Comparison of ENCODE assay signal across 14 cellular contexts in genomic region chr5:7394889-7395431, GRCh38. TPM values are rescaled to one million over a fixed set of nuclear protein-coding genes. Genes with fewer than 3 reads are reported as not detected.
A peak's percentile ranks its signal among the peaks of the same experiment; 100 is the strongest.
DNase-seq lines count a peak whose midpoint lies in the region; ATAC-seq, FAIRE-seq and TF ChIP-seq lines count a peak whose summit lies in the region.
"Had no signal": no experiment of that assay in that cellular context is flagged by ENCODE, and none has a peak within 500 bp of the region (broad histone marks: within the 10 kb centered on the region; RNA-seq: fewer than 3 reads in every experiment).

No MANE protein-coding gene starts in this region.

- no peak overlapping the region; the same call in 1 of the 2 replicates for H3K27ac Mint-ChIP-seq in WTC11
- H3K27ac Mint-ChIP-seq: stimulated activated naive CD8-positive, alpha-beta T cell treated with anti-CD3 and anti-CD28 coated beads, Interleukin-15, Interleukin-2, amounts not matched to agents 100 ng/mL and 50 ng/mL, for 24 hours; T-cell had no signal

- TF ChIP-seq POLR2A in H1 (IDR thresholded peaks at IDR 0.05; ENCODE audit: control extremely low read depth in 1 of 2, low read depth in 2 of 2, low read length in 2 of 2) (no peak), testis (IDR thresholded peaks at IDR 0.05) (no peak)

- H3K18ac ChIP-seq in H1 (ENCODE audit: extremely low read depth, low read length) = peak overlapping the region; percentile 93

- H3K79me2 ChIP-seq in H1 (ENCODE audit: control insufficient read depth in 1 of 2, insufficient read depth in 2 of 2, low read length in 2 of 2) = peaks cover 7 to 46% of the 10 kb centered on the region in 2 experiments

- no peak overlapping the region; the same call in 1 of the 2 replicates for H3K27ac ChIP-seq in H1 (ENCODE audit: low read depth, low read length)
- H3K27ac ChIP-seq in muscle layer of colon (ENCODE audit: low read depth, low read length) = peak overlapping the region; percentile 42
- H3K27ac ChIP-seq in testis = peak overlapping the region; percentile 55 to 56
- H3K27ac ChIP-seq: neutrophil had no signal

- peak; percentile 73 for DNase-seq in WTC11 (ENCODE audit: low spot score)
- peak in 1 of 2 experiments; percentile 82 for DNase-seq in H1 (ENCODE audit: low read depth in 1 of 2, low spot score in 2 of 2)
- DNase-seq in testis = peak; percentile 67
- no peak for DNase-seq in ACHN
- DNase-seq in NCI-H526 treated with DMSO at 0.1 percent for 48 hours (lab: John Stamatoyannopoulos, UW) = no peak
- DNase-seq in RCC 7860 (ENCODE audit: low spot score) = no peak
- DNase-seq: activated CD4-positive, alpha-beta T cell treated with anti-CD3 and anti-CD28 coated beads, Interleukin-2, amount 50 U/mL, for 4 hours; left colon; NCI-H2081 treated with DMSO at 0.1 percent for 48 hours; stimulated activated CD4-positive, alpha-beta T cell treated with anti-CD3 and anti-CD28 coated beads, Interleukin-1b, Interleukin-23, amount 100 ng/mL, for 48 hours; T-cell had no signal

- CTCF ChIA-PET in WTC11 (lab: Charles Lee) (interaction anchor here (0.6 to 2.6 kb wide), 29 partner anchors 9 to 574 kb away, joined by 3 to 22 read pairs (median 4); partner anchors contain the start of genes FASTKD3 and MTRR), H1 (lab: Charles Lee; ENCODE audit: partially characterized antibody) (interaction anchor here (0.6 to 3.5 kb wide), 31 partner anchors 10 to 1750 kb away, joined by 3 to 19 read pairs (median 4); no protein-coding TSS in a partner anchor)

- H3K27me3 ChIP-seq in H1 (replicated peaks in 1 of 4; ENCODE audit: control insufficient read depth in 3 of 4, extremely low read depth in 1 of 4, insufficient read depth in 3 of 4, low read length in 3 of 4) (peaks cover 0 to 4% (median 0%) of the 10 kb centered on the region in 4 experiments; a peak in 1 of 7 replicates), muscle layer of colon (ENCODE audit: control insufficient read depth in 1 of 2, insufficient read depth in 2 of 2, low read length in 2 of 2) (peaks cover 0 to 6% of the 10 kb centered on the region in 2 donors), testis (no peaks in the 10 kb centered on the region)

- H3K14ac ChIP-seq in H1 (ENCODE audit: insufficient read length) = peak overlapping the region; percentile 50

- no peak for TF ChIP-seq CTCF in WTC11 (IDR thresholded peaks at IDR 0.05)
- peak; percentile 49 to 67 (median 55) for TF ChIP-seq CTCF in H1 (IDR thresholded peaks at IDR 0.05; ENCODE audit: control extremely low read depth in 1 of 3, insufficient read depth in 1 of 3, low read depth in 1 of 3, low read length in 3 of 3)
- peak in 1 of 3 experiments; percentile 24 for TF ChIP-seq CTCF in testis (IDR thresholded peaks at IDR 0.05)

- H4K20me1 ChIP-seq in H1 (replicated peaks in 1 of 2; ENCODE audit: control insufficient read depth in 1 of 2, insufficient read depth in 2 of 2, low read length in 2 of 2) = peaks cover 0 to 2% of the 10 kb centered on the region in 2 experiments

- H3K23me2 ChIP-seq in H1 (ENCODE audit: low read depth, low read length) = peaks cover 14% of the 10 kb centered on the region

- in situ Hi-C loops in ACHN (cut with HindIII; ENCODE audit: low pct_ligation_motif_present, low pct_unique_long_range_greater_than_20kb, low sequenced_read_pairs) = no loop called here

- H4K8ac ChIP-seq in H1 (ENCODE audit: extremely low read depth, insufficient read depth, low read length) = peak overlapping the region; percentile 80; the same call in 1 of the 2 replicates

- H3K4me1 ChIP-seq in H1 (replicated peaks in 1 of 4; ENCODE audit: control insufficient read depth in 3 of 4, insufficient read depth in 4 of 4, low read length in 3 of 4) (peaks cover 12 to 27% (median 17%) of the 10 kb centered on the region in 4 experiments), muscle layer of colon (ENCODE audit: insufficient read depth, low read length) (peaks cover 4% of the 10 kb centered on the region), testis (peaks cover 13% of the 10 kb centered on the region)

- H4K91ac ChIP-seq in H1 (replicated peaks; ENCODE audit: insufficient read length, low read length) = peak overlapping the region; percentile 99

- peak overlapping the region; percentile 72 to 92 (median 78) for H3K4me3 ChIP-seq in H1 (ENCODE audit: extremely low read depth in 1 of 4, insufficient read depth in 2 of 4, low read depth in 3 of 4, low read length in 4 of 4)
- peak overlapping the region; percentile 30 to 49 for H3K4me3 ChIP-seq in muscle layer of colon (ENCODE audit: low read depth in 1 of 2, low read length in 2 of 2)
- H3K4me3 ChIP-seq in testis = peak overlapping the region; percentile 50 to 62

- H3K9ac ChIP-seq in H1 (replicated peaks in 1 of 4; ENCODE audit: extremely low read depth in 1 of 4, low read depth in 3 of 4, low read length in 3 of 4) (peak overlapping the region; percentile 44 to 84 (median 50); a peak in 6 of 7 replicates), muscle layer of colon (ENCODE audit: low read length) (no peak overlapping the region)

- H3K4me2 ChIP-seq in H1 (ENCODE audit: insufficient read depth in 1 of 2, low read depth in 2 of 2, low read length in 2 of 2) = peak overlapping the region; percentile 85 to 91

- H3K36me3 Mint-ChIP-seq in WTC11 = peaks cover 14% of the 10 kb centered on the region
- H3K36me3 Mint-ChIP-seq: T-cell had no signal

- no peaks in the 10 kb centered on the region; the same call in 1 of the 2 replicates for H3K27me3 Mint-ChIP-seq in WTC11 (ENCODE audit: low read depth)

- no peak overlapping the region for H3K23ac ChIP-seq in H1 (ENCODE audit: insufficient read length)

- intact Hi-C loops in testis (cut with DNase I; ENCODE audit: low total_unique reads) = no loop called here

- ATAC-seq in WTC11 = peak; percentile 30
- ATAC-seq: left colon, T-cell had no signal

- H3K4me3 Mint-ChIP-seq in WTC11 = peak overlapping the region; percentile 78
- H3K4me3 Mint-ChIP-seq: stimulated activated naive CD8-positive, alpha-beta T cell treated with anti-CD3 and anti-CD28 coated beads, Interleukin-15, Interleukin-2, amounts not matched to agents 100 ng/mL and 50 ng/mL, for 24 hours had no signal

- peak overlapping the region; percentile 92; the same call in 1 of the 2 replicates for H2BK5ac ChIP-seq in H1 (ENCODE audit: low read depth, low read length)

- no peaks in the 10 kb centered on the region for H3K9me3 Mint-ChIP-seq in WTC11
- H3K9me3 Mint-ChIP-seq: stimulated activated naive CD8-positive, alpha-beta T cell treated with anti-CD3 and anti-CD28 coated beads, Interleukin-15, Interleukin-2, amounts not matched to agents 100 ng/mL and 50 ng/mL, for 24 hours; T-cell had no signal

- peak overlapping the region; percentile 91 for H3K56ac ChIP-seq in H1 (replicated peaks; ENCODE audit: insufficient read length, low read depth, low read length)

- H2BK120ac ChIP-seq in H1 (replicated peaks; ENCODE audit: low read depth, low read length) = peak overlapping the region; percentile 89

- H3K4ac ChIP-seq in H1 (replicated peaks; ENCODE audit: insufficient read length, low read depth, low read length) = peak overlapping the region; percentile 94

- H3K4me1 Mint-ChIP-seq in WTC11 = peaks cover 61% of the 10 kb centered on the region

- peak overlapping the region; percentile 81 for H4K5ac ChIP-seq in H1 (ENCODE audit: insufficient read length, low read depth, low read length)

- TF ChIP-seq EP300 in H1 (IDR thresholded peaks at IDR 0.05; ENCODE audit: borderline replicate concordance in 1 of 2, low read depth in 2 of 2, low read length in 2 of 2) = no peak

- no peaks in the 10 kb centered on the region for H3K9me3 ChIP-seq in H1 (ENCODE audit: insufficient read depth in 2 of 2, low read depth in 1 of 2, low read length in 1 of 2)
- no peaks in the 10 kb centered on the region for H3K9me3 ChIP-seq in muscle layer of colon (ENCODE audit: low read length)
- no peaks in the 10 kb centered on the region for H3K9me3 ChIP-seq in testis
- H3K9me3 ChIP-seq: neutrophil had no signal

- POLR2A ChIA-PET in WTC11 (lab: Charles Lee) (interaction anchor here (0.6 to 1.5 kb wide), 5 partner anchors 9 to 133 kb away, joined by 3 to 6 read pairs (median 3); no protein-coding TSS in a partner anchor), H1 (lab: Charles Lee; ENCODE audit: partially characterized antibody) (interaction anchor here (0.7 to 4.5 kb wide), 11 partner anchors 10 to 133 kb away, joined by 3 to 33 read pairs (median 5); no protein-coding TSS in a partner anchor)

- H2BK20ac ChIP-seq in H1 (ENCODE audit: low read length) = peak overlapping the region; percentile 97; the same call in 1 of the 2 replicates

- no peak overlapping the region for H2AK5ac ChIP-seq in H1 (ENCODE audit: low read depth, low read length)

- H3K79me1 ChIP-seq in H1 (ENCODE audit: low read depth, low read length) = peaks cover 3% of the 10 kb centered on the region; the same call in 1 of the 2 replicates

- peak overlapping the region; percentile 78; the same call in 1 of the 2 replicates for H2BK15ac ChIP-seq in H1 (ENCODE audit: low read length)

- FAIRE-seq in H1 (lab: Jason Lieb, UNC) = no peak
- no peak for FAIRE-seq in RCC 7860 (lab: Jason Lieb, UNC)

- TF ChIP-seq RAD21 in H1 (IDR thresholded peaks at IDR 0.05 in 1 of 2, conservative IDR thresholded peaks at IDR 0.05 in 1 of 2; ENCODE audit: low read depth in 2 of 2, low read length in 2 of 2) = peak; percentile 44 to 56

- H2BK12ac ChIP-seq in H1 (ENCODE audit: low read depth, low read length) = peak overlapping the region; percentile 86; the same call in 1 of the 2 replicates

- H3K36me3 ChIP-seq in H1 (ENCODE audit: control insufficient read depth in 2 of 4, insufficient read depth in 4 of 4, low read length in 3 of 4) = no peaks in the 10 kb centered on the region
- no peaks in the 10 kb centered on the region for H3K36me3 ChIP-seq in muscle layer of colon (ENCODE audit: insufficient read depth, low read length)
- no peaks in the 10 kb centered on the region for H3K36me3 ChIP-seq in testis (ENCODE audit: low read depth, missing control alignments)
- H3K36me3 ChIP-seq: neutrophil had no signal

- H2AFZ ChIP-seq in H1 (ENCODE audit: low read length) = peak overlapping the region; percentile 13; the same call in 1 of the 2 replicates

- WGBS in H1 (ENCODE audit: extremely low coverage in 1 of 2, insufficient coverage in 1 of 2, insufficient read length in 1 of 2, insufficient replicate concordance in 2 of 2, low coverage in 1 of 2, low lambda C conversion rate in 2 of 2, missing lambda C conversion rate in 1 of 2), 2 experiments = 3% methylated on average over 31 of the region's 45 CpGs; no CpG with 5 or more reads in 1 of the 2 experiments
- WGBS in testis, 2 donors = 33% methylated on average over 44 of the region's 45 CpGs; no CpG with 5 or more reads in 1 of the 2 donors

RNA-seq across cellular contexts. Expression of gene ADCY2, which starts 1.0 kb away (rescaled TPM):
- 142 to 165 TPM (median 154 TPM) in 3 replicates for total RNA-seq in WTC11 (2021)
- total RNA-seq in H1 (2021; fragmentation: NEBNext Ultra II Directional; extraction: Animal tissue kit (Norgen Biotek cat#: 25700)) = 122 and 131 TPM in 2 replicates
- 28.6 and 35.8 TPM in 2 replicates for polyA plus RNA-seq in H1 (2011; rRNA removed)
- polyA plus RNA-seq in H1 (2011; cell fraction: cytosol; rRNA removed) = 35.3 TPM
- polyA plus RNA-seq in H1 (2011; cell fraction: nucleus; rRNA removed) = 111 TPM
- 32.6 to 58.0 TPM (median 43.3 TPM) in 4 replicates for polyA plus RNA-seq in H1 (2012, experiment 1 of 2)
- polyA plus RNA-seq in H1 (2012, experiment 2 of 2) = 12.4 TPM
- polyA plus RNA-seq in H1 (2013, experiment 1 of 2) = 20.7 TPM
- 21.5 TPM for polyA plus RNA-seq in H1 (2013, experiment 2 of 2)
- polyA minus RNA-seq in H1 (2011; rRNA and poly(A)+ RNA removed) = 515 and 527 TPM in 2 replicates
- polyA minus RNA-seq in H1 (2011; cell fraction: cytosol; rRNA and poly(A)+ RNA removed) = 70.8 TPM
- 671 TPM for polyA minus RNA-seq in H1 (2011; cell fraction: nucleus; rRNA and poly(A)+ RNA removed)
- total RNA-seq in testis = 10 to 100 TPM in 1 of 2 donors, 1 to 10 TPM in 1; 9.4 to 18.5 TPM
- 10.5 TPM for polyA plus RNA-seq in testis (ENCODE audit: insufficient read depth, low read depth, low replicate concordance)

Comparison
In these comparisons a context has a peak if more than half of its experiments do, and no peak if none do; other contexts are left out.
1. DNase-seq: peak in WTC11 (single experiment) and testis (single experiment); none in ACHN (single experiment), NCI-H526 treated with DMSO at 0.1 percent for 48 hours (single experiment) and RCC 7860 (single experiment).
2. Of the 9 proteins assayed by ChIP-seq in both WTC11 and H1: peak only in WTC11: SP1; only in H1: CTCF; in both: MAX; in neither: 6.
3. Peak in every context shown above with its lines, with median percentiles within 50 percentile points of each other: H3K4me3 ChIP-seq.